ENCODE assay signal across 2 cellular contexts in the genomic region with DNA sequence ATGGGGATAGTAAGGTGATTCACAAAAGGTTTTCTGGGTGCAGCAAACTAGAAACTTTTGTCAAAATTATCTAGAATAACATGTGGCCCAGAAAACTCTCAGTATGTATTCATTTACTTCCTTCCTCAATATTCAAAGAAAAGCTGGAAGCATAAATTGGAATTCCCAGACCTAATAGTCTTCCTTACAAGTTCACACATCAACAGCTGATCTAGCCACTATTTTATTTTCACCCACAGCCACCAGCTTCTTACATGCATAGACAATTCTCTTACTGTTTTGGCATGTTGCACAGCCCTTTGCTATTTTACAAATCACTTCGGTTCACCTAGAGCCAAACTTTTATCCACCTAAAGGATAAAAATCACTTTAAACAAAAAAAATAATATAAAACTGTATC.
TF ChIP-seq lines count a peak whose summit lies in the region.

No MANE protein-coding gene starts in this region.

TF ChIP-seq in SK-N-SH, 30 proteins besides CTCF, POLR2A, EP300 and RAD21:
- TF ChIP-seq, protein P1, sequence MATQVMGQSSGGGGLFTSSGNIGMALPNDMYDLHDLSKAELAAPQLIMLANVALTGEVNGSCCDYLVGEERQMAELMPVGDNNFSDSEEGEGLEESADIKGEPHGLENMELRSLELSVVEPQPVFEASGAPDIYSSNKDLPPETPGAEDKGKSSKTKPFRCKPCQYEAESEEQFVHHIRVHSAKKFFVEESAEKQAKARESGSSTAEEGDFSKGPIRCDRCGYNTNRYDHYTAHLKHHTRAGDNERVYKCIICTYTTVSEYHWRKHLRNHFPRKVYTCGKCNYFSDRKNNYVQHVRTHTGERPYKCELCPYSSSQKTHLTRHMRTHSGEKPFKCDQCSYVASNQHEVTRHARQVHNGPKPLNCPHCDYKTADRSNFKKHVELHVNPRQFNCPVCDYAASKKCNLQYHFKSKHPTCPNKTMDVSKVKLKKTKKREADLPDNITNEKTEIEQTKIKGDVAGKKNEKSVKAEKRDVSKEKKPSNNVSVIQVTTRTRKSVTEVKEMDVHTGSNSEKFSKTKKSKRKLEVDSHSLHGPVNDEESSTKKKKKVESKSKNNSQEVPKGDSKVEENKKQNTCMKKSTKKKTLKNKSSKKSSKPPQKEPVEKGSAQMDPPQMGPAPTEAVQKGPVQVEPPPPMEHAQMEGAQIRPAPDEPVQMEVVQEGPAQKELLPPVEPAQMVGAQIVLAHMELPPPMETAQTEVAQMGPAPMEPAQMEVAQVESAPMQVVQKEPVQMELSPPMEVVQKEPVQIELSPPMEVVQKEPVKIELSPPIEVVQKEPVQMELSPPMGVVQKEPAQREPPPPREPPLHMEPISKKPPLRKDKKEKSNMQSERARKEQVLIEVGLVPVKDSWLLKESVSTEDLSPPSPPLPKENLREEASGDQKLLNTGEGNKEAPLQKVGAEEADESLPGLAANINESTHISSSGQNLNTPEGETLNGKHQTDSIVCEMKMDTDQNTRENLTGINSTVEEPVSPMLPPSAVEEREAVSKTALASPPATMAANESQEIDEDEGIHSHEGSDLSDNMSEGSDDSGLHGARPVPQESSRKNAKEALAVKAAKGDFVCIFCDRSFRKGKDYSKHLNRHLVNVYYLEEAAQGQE (IDR thresholded peaks at IDR 0.05; ENCODE audit: low read depth, low read length): no peak

TF ChIP-seq in SK-N-SH treated with all-trans-retinoic acid at 6 μM for 48 hours, 23 proteins besides CTCF, POLR2A, EP300 and RAD21 (continued from another document):
- TF ChIP-seq, protein P2, sequence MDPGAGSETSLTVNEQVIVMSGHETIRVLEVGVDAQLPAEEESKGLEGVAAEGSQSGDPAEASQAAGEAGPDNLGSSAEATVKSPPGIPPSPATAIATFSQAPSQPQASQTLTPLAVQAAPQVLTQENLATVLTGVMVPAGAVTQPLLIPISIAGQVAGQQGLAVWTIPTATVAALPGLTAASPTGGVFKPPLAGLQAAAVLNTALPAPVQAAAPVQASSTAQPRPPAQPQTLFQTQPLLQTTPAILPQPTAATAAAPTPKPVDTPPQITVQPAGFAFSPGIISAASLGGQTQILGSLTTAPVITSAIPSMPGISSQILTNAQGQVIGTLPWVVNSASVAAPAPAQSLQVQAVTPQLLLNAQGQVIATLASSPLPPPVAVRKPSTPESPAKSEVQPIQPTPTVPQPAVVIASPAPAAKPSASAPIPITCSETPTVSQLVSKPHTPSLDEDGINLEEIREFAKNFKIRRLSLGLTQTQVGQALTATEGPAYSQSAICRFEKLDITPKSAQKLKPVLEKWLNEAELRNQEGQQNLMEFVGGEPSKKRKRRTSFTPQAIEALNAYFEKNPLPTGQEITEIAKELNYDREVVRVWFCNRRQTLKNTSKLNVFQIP (CRISPR knock-in tag; IDR thresholded peaks at IDR 0.05; ENCODE audit: borderline replicate concordance, low read depth): no peak
- TF ChIP-seq ESRRG (CRISPR knock-in tag; IDR thresholded peaks at IDR 0.05) (no peak), CSDC2 (CRISPR knock-in tag; IDR thresholded peaks at IDR 0.05) (no peak), ZFP3 (CRISPR knock-in tag; IDR thresholded peaks at IDR 0.05) (no peak), ZNF8 (CRISPR knock-in tag; IDR thresholded peaks at IDR 0.05) (no peak), PPARA (CRISPR knock-in tag; IDR thresholded peaks at IDR 0.05; ENCODE audit: borderline replicate concordance) (no peak), RARB (CRISPR knock-in tag; IDR thresholded peaks at IDR 0.05) (no peak), TOX (CRISPR knock-in tag; IDR thresholded peaks at IDR 0.05; ENCODE audit: borderline replicate concordance) (no peak), ARNTL (CRISPR knock-in tag; IDR thresholded peaks at IDR 0.05; ENCODE audit: borderline replicate concordance, low read depth) (no peak), ZNF70 (CRISPR knock-in tag; IDR thresholded peaks at IDR 0.05) (no peak), BACH2 (CRISPR knock-in tag; IDR thresholded peaks at IDR 0.05; ENCODE audit: borderline replicate concordance) (no peak)
- TF ChIP-seq, protein P3, sequence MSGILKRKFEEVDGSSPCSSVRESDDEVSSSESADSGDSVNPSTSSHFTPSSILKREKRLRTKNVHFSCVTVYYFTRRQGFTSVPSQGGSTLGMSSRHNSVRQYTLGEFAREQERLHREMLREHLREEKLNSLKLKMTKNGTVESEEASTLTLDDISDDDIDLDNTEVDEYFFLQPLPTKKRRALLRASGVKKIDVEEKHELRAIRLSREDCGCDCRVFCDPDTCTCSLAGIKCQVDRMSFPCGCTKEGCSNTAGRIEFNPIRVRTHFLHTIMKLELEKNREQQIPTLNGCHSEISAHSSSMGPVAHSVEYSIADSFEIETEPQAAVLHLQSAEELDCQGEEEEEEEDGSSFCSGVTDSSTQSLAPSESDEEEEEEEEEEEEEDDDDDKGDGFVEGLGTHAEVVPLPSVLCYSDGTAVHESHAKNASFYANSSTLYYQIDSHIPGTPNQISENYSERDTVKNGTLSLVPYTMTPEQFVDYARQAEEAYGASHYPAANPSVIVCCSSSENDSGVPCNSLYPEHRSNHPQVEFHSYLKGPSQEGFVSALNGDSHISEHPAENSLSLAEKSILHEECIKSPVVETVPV (CRISPR knock-in tag; IDR thresholded peaks at IDR 0.05): no peak
- TF ChIP-seq, protein P4, sequence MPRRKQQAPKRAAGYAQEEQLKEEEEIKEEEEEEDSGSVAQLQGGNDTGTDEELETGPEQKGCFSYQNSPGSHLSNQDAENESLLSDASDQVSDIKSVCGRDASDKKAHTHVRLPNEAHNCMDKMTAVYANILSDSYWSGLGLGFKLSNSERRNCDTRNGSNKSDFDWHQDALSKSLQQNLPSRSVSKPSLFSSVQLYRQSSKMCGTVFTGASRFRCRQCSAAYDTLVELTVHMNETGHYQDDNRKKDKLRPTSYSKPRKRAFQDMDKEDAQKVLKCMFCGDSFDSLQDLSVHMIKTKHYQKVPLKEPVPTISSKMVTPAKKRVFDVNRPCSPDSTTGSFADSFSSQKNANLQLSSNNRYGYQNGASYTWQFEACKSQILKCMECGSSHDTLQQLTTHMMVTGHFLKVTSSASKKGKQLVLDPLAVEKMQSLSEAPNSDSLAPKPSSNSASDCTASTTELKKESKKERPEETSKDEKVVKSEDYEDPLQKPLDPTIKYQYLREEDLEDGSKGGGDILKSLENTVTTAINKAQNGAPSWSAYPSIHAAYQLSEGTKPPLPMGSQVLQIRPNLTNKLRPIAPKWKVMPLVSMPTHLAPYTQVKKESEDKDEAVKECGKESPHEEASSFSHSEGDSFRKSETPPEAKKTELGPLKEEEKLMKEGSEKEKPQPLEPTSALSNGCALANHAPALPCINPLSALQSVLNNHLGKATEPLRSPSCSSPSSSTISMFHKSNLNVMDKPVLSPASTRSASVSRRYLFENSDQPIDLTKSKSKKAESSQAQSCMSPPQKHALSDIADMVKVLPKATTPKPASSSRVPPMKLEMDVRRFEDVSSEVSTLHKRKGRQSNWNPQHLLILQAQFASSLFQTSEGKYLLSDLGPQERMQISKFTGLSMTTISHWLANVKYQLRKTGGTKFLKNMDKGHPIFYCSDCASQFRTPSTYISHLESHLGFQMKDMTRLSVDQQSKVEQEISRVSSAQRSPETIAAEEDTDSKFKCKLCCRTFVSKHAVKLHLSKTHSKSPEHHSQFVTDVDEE (CRISPR knock-in tag; IDR thresholded peaks at IDR 0.05): no peak
